Comparison of ENCODE assay signal across 23 cellular contexts in genomic region chrX:20432048-20432447, GRCh38.
DNase-seq lines count a peak whose midpoint lies in the region; ATAC-seq, FAIRE-seq and TF ChIP-seq lines count a peak whose summit lies in the region.
"Had no signal": no experiment of that assay in that cellular context is flagged by ENCODE, and none has a peak within 500 bp of the region (broad histone marks: within the 10 kb centered on the region; RNA-seq: fewer than 3 reads in every experiment).

No MANE protein-coding gene starts in this region.

- no peak for DNase-seq in GM12892 (ENCODE audit: insufficient read length)
- peak; percentile 76 for DNase-seq in RCC 7860 (ENCODE audit: low spot score)
- peak; percentile 35 for DNase-seq in choroid plexus epithelial cell (ENCODE audit: low read depth)
- peak; percentile 38 for DNase-seq in non-pigmented ciliary epithelial cell (ENCODE audit: low read depth)
- DNase-seq in NCI-H774 (lab: John Stamatoyannopoulos, UW): no peak
- DNase-seq: activated CD4-positive, alpha-beta T cell treated with anti-CD3 and anti-CD28 coated beads, Interleukin-2, amount 50 U/mL, for 1 hour; activated gamma-delta T cell; adrenal gland; H7; hypothalamus; naive thymus-derived CD4-positive, alpha-beta T cell; NCI-H187; NCI-H345; NK-92 treated with Interleukin-12 subunit alpha and Interleukin-12 subunit beta, amount 100 ng/mL, for 24 hours; pancreas; RPMI8226; stimulated activated naive B cell treated with anti-CD40 and anti-IgM and Interleukin-4, amounts not matched to agents 10 μg/mL and 1 μg/mL and 100 μg/mL, for 72 hours had no signal

- TF ChIP-seq POLR2A in GM12892 (IDR thresholded peaks at IDR 0.05; ENCODE audit: low read depth, low read length): no peak

- ATAC-seq in GM18520 (IDR thresholded peaks at IDR 0.05; ENCODE audit: unreplicated experiment) (no peak), HG02759 (IDR thresholded peaks at IDR 0.05; ENCODE audit: unreplicated experiment) (no peak), GM18498 (IDR thresholded peaks at IDR 0.05; ENCODE audit: unreplicated experiment) (no peak)
- ATAC-seq: pancreas, sciatic nerve had no signal

- FAIRE-seq in GM12892 (lab: Jason Lieb, UNC) (peak; percentile 14), RCC 7860 (lab: Jason Lieb, UNC) (peak; percentile 94)
- FAIRE-seq: keratinocyte, pancreas had no signal

- no peak overlapping the region for H3K4me3 ChIP-seq in choroid plexus epithelial cell (ENCODE audit: low read depth, low read length)
- H3K4me3 ChIP-seq: adrenal gland, BLaER1, pancreas had no signal

- no peak for TF ChIP-seq CTCF in choroid plexus epithelial cell (conservative IDR thresholded peaks at IDR 0.05; ENCODE audit: low read depth, low read length)

Comparison
In these comparisons a context has a peak if more than half of its experiments do, and no peak if none do; other contexts are left out.
1. DNase-seq: peak in RCC 7860 (single experiment), choroid plexus epithelial cell (single experiment) and non-pigmented ciliary epithelial cell (single experiment); none in GM12892 (single experiment) and NCI-H774 (single experiment).